ENCODE assay signal across 9 cellular contexts in the genomic region with DNA sequence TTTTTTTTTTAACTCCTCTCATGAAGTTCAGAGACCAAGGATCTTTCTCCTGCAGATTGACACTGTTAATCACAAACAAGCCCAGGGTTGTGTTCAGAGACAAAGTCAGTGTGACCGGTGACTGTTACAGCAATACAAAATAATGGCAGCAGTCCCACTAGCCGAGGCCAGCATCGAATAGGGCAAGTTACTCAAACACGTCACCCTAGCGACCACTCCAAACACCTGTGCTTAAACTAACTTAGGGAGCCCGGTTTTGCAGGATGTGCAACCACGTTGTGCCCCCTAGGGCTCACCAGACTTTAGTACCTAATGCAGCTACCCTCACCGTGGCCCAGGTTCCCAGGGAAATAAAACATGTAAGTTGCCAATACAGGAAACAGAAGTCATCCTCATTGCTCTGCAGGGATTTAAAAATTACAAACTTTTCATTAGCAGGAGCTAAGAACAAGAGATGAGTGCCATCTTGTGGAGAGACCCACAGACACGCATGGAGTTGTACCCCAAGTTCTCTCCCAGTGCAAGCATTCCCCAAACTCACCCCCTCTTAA. TPM values are rescaled to one million over a fixed set of nuclear protein-coding genes. Genes with fewer than 3 reads are reported as not detected.
A peak's percentile ranks its signal among the peaks of the same experiment; 100 is the strongest.
DNase-seq lines count a peak whose midpoint lies in the region; ATAC-seq and TF ChIP-seq lines count a peak whose summit lies in the region.
"Had no signal": no experiment of that assay in that cellular context is flagged by ENCODE, and none has a peak within 500 bp of the region (broad histone marks: within the 10 kb centered on the region; RNA-seq: fewer than 3 reads in every experiment).

No MANE protein-coding gene starts in this region.

- no peaks in the 10 kb centered on the region for H3K79me2 ChIP-seq in SK-N-SH (ENCODE audit: insufficient read depth)

- H3K9me3 ChIP-seq in SK-N-SH, result no peaks in the 10 kb centered on the region
- H3K9me3 ChIP-seq in gastrocnemius medialis, result no peaks in the 10 kb centered on the region

- peak; percentile 43 for TF ChIP-seq CTCF in GM12864 (IDR thresholded peaks at IDR 0.05; ENCODE audit: low read depth, low read length, missing control alignments)
- peak; percentile 63 for TF ChIP-seq CTCF in SK-N-SH (IDR thresholded peaks at IDR 0.05)
- TF ChIP-seq CTCF in gastrocnemius medialis (IDR thresholded peaks at IDR 0.05 in 4 of 5, conservative IDR thresholded peaks at IDR 0.05 in 1 of 5), result peak in 4 of 5 experiments; percentile 42 to 60 (median 52)

- H3K27ac ChIP-seq in SK-N-SH (ENCODE audit: low read depth in 2 of 2, low read length in 1 of 2), result no peak overlapping the region
- H3K27ac ChIP-seq in gastrocnemius medialis, result peak overlapping the region in 3 of 4 donors; percentile 48 to 70 (median 57)

- no peaks in the 10 kb centered on the region for H3K9me2 ChIP-seq in SK-N-SH

- DNase-seq in GM12864 (ENCODE audit: low read depth) (peak; percentile 4), SK-N-SH (no peak), globus pallidus (ENCODE audit: low spot score) (peak; percentile 45), gastrocnemius medialis (peak in 1 of 2 donors; percentile 12), cerebellar nuclear complex (lab: John Stamatoyannopoulos, UW) (no peak), NCI-H1092 (lab: John Stamatoyannopoulos, UW) (no peak)
- DNase-seq in activated CD4-positive, CD25-positive, alpha-beta regulatory T cell treated with anti-CD3 and anti-CD28 coated beads, Interleukin-2, amount 50 U/mL, for 72 hours, result no peak
- DNase-seq: activated CD4-positive, alpha-beta T cell treated with anti-CD3 and anti-CD28 coated beads for 48 hours had no signal

- CTCF ChIA-PET in SK-N-SH (lab: Yijun Ruan, JAX), result interaction anchor here (0.8 to 1.5 kb wide), 4 partner anchors 38 to 141 kb away, joined by 3 to 6 read pairs (median 4); no protein-coding TSS in a partner anchor

- in situ Hi-C loops in gastrocnemius medialis (cut with MboI; ENCODE audit: low sequenced_read_pairs in 4 of 4), result loop anchor here in 3 of 4 donors (5.0 to 10.0 kb wide), 3 partner anchors 45 to 140 kb away; no protein-coding TSS in a partner anchor

- no peak for ATAC-seq in gastrocnemius medialis
- ATAC-seq in HG02759 (IDR thresholded peaks at IDR 0.05; ENCODE audit: unreplicated experiment), result no peak

- TF ChIP-seq RAD21 in SK-N-SH (IDR thresholded peaks at IDR 0.05; ENCODE audit: low read length), result peak; percentile 60

- H3K4me1 ChIP-seq in SK-N-SH (ENCODE audit: control insufficient read depth in 1 of 2, insufficient read depth in 2 of 2, low read depth in 1 of 2, low read length in 1 of 2) (peaks cover 0 to 20% of the 10 kb centered on the region in 2 experiments; a peak in 2 of 4 replicates), gastrocnemius medialis (peaks cover 36 to 46% of the 10 kb centered on the region in 2 donors)

- H3K4me2 ChIP-seq in SK-N-SH, result no peak overlapping the region

- H3K27me3 ChIP-seq in SK-N-SH (ENCODE audit: insufficient read depth) (no peaks in the 10 kb centered on the region), gastrocnemius medialis (no peaks in the 10 kb centered on the region)

- intact Hi-C loops in gastrocnemius medialis (cut with DNase I; ENCODE audit: low total_unique reads), result loop anchor here (1.0 kb wide), 2 partner anchors 140 to 145 kb away; no protein-coding TSS in a partner anchor

- POLR2A ChIA-PET in SK-N-SH (lab: Yijun Ruan, JAX), result no interaction called here

- 90% methylated on average over 9 of the region's 9 CpGs for WGBS in SK-N-SH (ENCODE audit: low lambda C conversion rate)

- TF ChIP-seq EP300 in SK-N-SH (IDR thresholded peaks at IDR 0.05; ENCODE audit: borderline replicate concordance in 1 of 2, low read depth in 1 of 2, low read length in 1 of 2), result no peak

- H3F3A ChIP-seq in SK-N-SH (replicated peaks; ENCODE audit: insufficient read depth), result peaks cover 6% of the 10 kb centered on the region

- no peak overlapping the region for H2AFZ ChIP-seq in SK-N-SH (ENCODE audit: low read depth)

- H3K9ac ChIP-seq in SK-N-SH, result no peak overlapping the region

- no peaks in the 10 kb centered on the region for H4K20me1 ChIP-seq in SK-N-SH (ENCODE audit: insufficient read depth)

- H3K36me3 ChIP-seq in SK-N-SH (replicated peaks in 1 of 2; ENCODE audit: control insufficient read depth in 1 of 2, insufficient read depth in 2 of 2, low read length in 1 of 2) (no peaks in the 10 kb centered on the region), gastrocnemius medialis (no peaks in the 10 kb centered on the region)

- H3K4me3 ChIP-seq in GM12864 (ENCODE audit: low read depth, low read length) (no peak overlapping the region), SK-N-SH (ENCODE audit: low read depth in 2 of 2, low read length in 1 of 2) (no peak overlapping the region), gastrocnemius medialis (no peak overlapping the region)

- no peak for TF ChIP-seq POLR2A in gastrocnemius medialis (IDR thresholded peaks at IDR 0.05)

TF ChIP-seq in SK-N-SH, 30 proteins besides CTCF, POLR2A, EP300 and RAD21:
- TF ChIP-seq EZH2phosphoT487 (IDR thresholded peaks at IDR 0.05; ENCODE audit: borderline replicate concordance, low read depth) (no peak), SMC3 (IDR thresholded peaks at IDR 0.05; ENCODE audit: low read depth, low read length) (peak; percentile 59)
TF ChIP-seq in SK-N-SH: peak in this region for 1.

RNA-seq across cellular contexts. Expression of gene FAM50B, which starts 38.1 kb away (rescaled TPM):
- 12.9 and 13.8 TPM in 2 replicates for polyA plus RNA-seq in SK-N-SH (2012; rRNA removed)
- polyA plus RNA-seq in SK-N-SH (2012; cell fraction: cytosol; rRNA removed), result 8.0 and 10.9 TPM in 2 replicates
- 8.0 and 8.2 TPM in 2 replicates for polyA plus RNA-seq in SK-N-SH (2012; cell fraction: nucleus; rRNA removed)
- 10 to 100 TPM in 3 of 4 donors, 1 to 10 TPM in 1; 4.4 to 19.6 (median 15.3) TPM for total RNA-seq in gastrocnemius medialis

Comparison
In these comparisons a context has a peak if more than half of its experiments do, and no peak if none do; other contexts are left out.
1. DNase-seq: peak in GM12864 (single experiment) and globus pallidus (single experiment); none in SK-N-SH (single experiment), cerebellar nuclear complex (0 of 2), NCI-H1092 (single experiment) and activated CD4-positive, CD25-positive, alpha-beta regulatory T cell treated with anti-CD3 and anti-CD28 coated beads, Interleukin-2, amount 50 U/mL, for 72 hours (single experiment).
2. H3K27ac ChIP-seq: peak in gastrocnemius medialis (3 of 4); none in SK-N-SH (0 of 2).
3. Peak in every context shown above with its lines, with median percentiles within 50 percentile points of each other: CTCF ChIP-seq.